In genomic region chr17:7240375-7240774, GRCh38 we compare ENCODE assay signal across 8 cellular contexts. TPM values are rescaled to one million over a fixed set of nuclear protein-coding genes. Genes with fewer than 3 reads are reported as not detected.
DNase-seq lines count a peak whose midpoint lies in the region; ATAC-seq and TF ChIP-seq lines count a peak whose summit lies in the region.

No MANE protein-coding gene starts in this region.

- H3K4me3 ChIP-seq in SK-N-SH (ENCODE audit: low read depth in 2 of 2, low read length in 1 of 2) = peak overlapping the region; percentile 36 to 80; a peak in 3 of 4 replicates
- no peak overlapping the region for H3K4me3 ChIP-seq in WERI-Rb-1 (ENCODE audit: low read depth, low read length)
- H3K4me3 ChIP-seq in stomach = peak overlapping the region; percentile 15 to 97 (median 82)

- ATAC-seq in SK-N-SH treated with all-trans-retinoic acid at 6 μM for 48 hours = no peak
- ATAC-seq in HG02571 (IDR thresholded peaks at IDR 0.05; ENCODE audit: unreplicated experiment) = no peak

- peak overlapping the region; percentile 20 to 99; a peak in 3 of 4 replicates for H3K27ac ChIP-seq in SK-N-SH (ENCODE audit: low read depth in 2 of 2, low read length in 1 of 2)
- peak overlapping the region; percentile 27 for H3K27ac ChIP-seq in WERI-Rb-1
- peak overlapping the region; percentile 9 to 99 (median 97) for H3K27ac ChIP-seq in stomach

- H3K27ac Mint-ChIP-seq in glutamatergic neuron (ENCODE audit: unreplicated experiment) = peak overlapping the region; percentile 100

- H3K9me3 ChIP-seq in SK-N-SH (no peaks in the 10 kb centered on the region), WERI-Rb-1 (ENCODE audit: severe bottlenecking) (no peaks in the 10 kb centered on the region), stomach (no peaks in the 10 kb centered on the region)

- peaks cover 36% of the 10 kb centered on the region for H3K27me3 Mint-ChIP-seq in glutamatergic neuron (ENCODE audit: unreplicated experiment)

- H3K36me3 Mint-ChIP-seq in glutamatergic neuron (ENCODE audit: unreplicated experiment) = peaks cover 15% of the 10 kb centered on the region

- H3K4me3 Mint-ChIP-seq in glutamatergic neuron (ENCODE audit: unreplicated experiment) = peak overlapping the region; percentile 99

- TF ChIP-seq EP300 in SK-N-SH (IDR thresholded peaks at IDR 0.05; ENCODE audit: borderline replicate concordance in 1 of 2, low read depth in 1 of 2, low read length in 1 of 2) (no peak), stomach (IDR thresholded peaks at IDR 0.05) (no peak)

- peaks cover 66% of the 10 kb centered on the region for H3K79me2 ChIP-seq in SK-N-SH (ENCODE audit: insufficient read depth)

- TF ChIP-seq POLR2A in stomach (IDR thresholded peaks at IDR 0.05) = no peak

- 37% methylated on average over 4 of the region's 4 CpGs for WGBS in SK-N-SH (ENCODE audit: low lambda C conversion rate)
- WGBS in stomach, 5 donors = 56 to 72% (median 61%) methylated on average over 4 of the region's 4 CpGs

- peak overlapping the region; percentile 97; the same call in 1 of the 2 replicates for H3K9ac ChIP-seq in SK-N-SH

- no peak for TF ChIP-seq CTCF in SK-N-SH (IDR thresholded peaks at IDR 0.05)
- TF ChIP-seq CTCF in WERI-Rb-1 (IDR thresholded peaks at IDR 0.05; ENCODE audit: low read depth, low read length) = no peak
- no peak for TF ChIP-seq CTCF in glutamatergic neuron (IDR thresholded peaks at IDR 0.05; ENCODE audit: partially characterized antibody, unreplicated experiment)
- no peak for TF ChIP-seq CTCF in stomach (IDR thresholded peaks at IDR 0.05)

- H3K36me3 ChIP-seq in SK-N-SH (replicated peaks in 1 of 2; ENCODE audit: control insufficient read depth in 1 of 2, insufficient read depth in 2 of 2, low read length in 1 of 2) (peaks cover 28 to 46% of the 10 kb centered on the region in 2 experiments), WERI-Rb-1 (peaks cover 71% of the 10 kb centered on the region), stomach (peaks cover 29 to 49% (median 45%) of the 10 kb centered on the region in 4 donors)

- no peak for DNase-seq in SK-N-SH
- no peak for DNase-seq in WERI-Rb-1
- no peak for DNase-seq in glutamatergic neuron
- DNase-seq in stomach = no peak
- no peak for DNase-seq in effector CD8-positive, alpha-beta T cell (lab: John Stamatoyannopoulos, UW)
- DNase-seq in T-helper 9 cell = no peak

- POLR2A ChIA-PET in SK-N-SH (lab: Yijun Ruan, JAX) = interaction anchor here (1.0 to 1.6 kb wide), 4 partner anchors 9 to 89 kb away, joined by 3 to 7 read pairs (median 3); partner anchors contain the start of genes ACADVL, CTDNEP1, DLG4 and ELP5

- TF ChIP-seq RAD21 in SK-N-SH (IDR thresholded peaks at IDR 0.05; ENCODE audit: low read length) = no peak

- peak overlapping the region; percentile 79 for H3K4me2 ChIP-seq in SK-N-SH

- H3K9me2 ChIP-seq in SK-N-SH = no peaks in the 10 kb centered on the region

- no peaks in the 10 kb centered on the region for H3K27me3 ChIP-seq in SK-N-SH (ENCODE audit: insufficient read depth)
- H3K27me3 ChIP-seq in WERI-Rb-1 (ENCODE audit: insufficient read depth, low read depth, severe bottlenecking) = no peaks in the 10 kb centered on the region
- H3K27me3 ChIP-seq in stomach = no peaks in the 10 kb centered on the region

- no peak overlapping the region for H2AFZ ChIP-seq in SK-N-SH (ENCODE audit: low read depth)

- intact Hi-C loops in stomach (cut with DNase I; ENCODE audit: low total_unique reads) = no loop called here

- H3K4me1 ChIP-seq in SK-N-SH (ENCODE audit: control insufficient read depth in 1 of 2, insufficient read depth in 2 of 2, low read depth in 1 of 2, low read length in 1 of 2) = peaks cover 28 to 33% of the 10 kb centered on the region in 2 experiments
- H3K4me1 ChIP-seq in stomach = peaks cover 31 to 55% (median 48%) of the 10 kb centered on the region in 4 donors

- peaks cover 59% of the 10 kb centered on the region for H3F3A ChIP-seq in SK-N-SH (replicated peaks; ENCODE audit: insufficient read depth)

- CTCF ChIA-PET in SK-N-SH (lab: Yijun Ruan, JAX) = interaction anchor here (0.7 to 5.6 kb wide), 3 partner anchors 20 to 56 kb away, joined by 4 to 35 read pairs (median 26); partner anchors contain the start of genes ACADVL and DLG4

- H3K9me3 Mint-ChIP-seq in glutamatergic neuron (ENCODE audit: unreplicated experiment) = peaks cover 39% of the 10 kb centered on the region

- peaks cover 7% of the 10 kb centered on the region; the same call in 1 of the 2 replicates for H4K20me1 ChIP-seq in SK-N-SH (ENCODE audit: insufficient read depth)

- H3K4me1 Mint-ChIP-seq in glutamatergic neuron (ENCODE audit: low read depth, unreplicated experiment) = peaks cover 23% of the 10 kb centered on the region

TF ChIP-seq in SK-N-SH, 30 proteins besides CTCF, POLR2A, EP300 and RAD21:
- TF ChIP-seq CHD2 (IDR thresholded peaks at IDR 0.05; ENCODE audit: low read length, partially characterized antibody) (no peak), TCF12 (IDR thresholded peaks at IDR 0.05) (no peak), FOSL2 (IDR thresholded peaks at IDR 0.05; ENCODE audit: borderline replicate concordance, low read depth) (no peak)
TF ChIP-seq in SK-N-SH: peak in this region for 0.

TF ChIP-seq in SK-N-SH treated with all-trans-retinoic acid at 6 μM for 48 hours, 23 proteins besides CTCF, POLR2A, EP300 and RAD21 (continues in another document):
- TF ChIP-seq PPARA (CRISPR knock-in tag; IDR thresholded peaks at IDR 0.05; ENCODE audit: borderline replicate concordance) (no peak), CSDC2 (CRISPR knock-in tag; IDR thresholded peaks at IDR 0.05) (no peak), ZC3H10 (CRISPR knock-in tag; IDR thresholded peaks at IDR 0.05) (no peak), BACH2 (CRISPR knock-in tag; IDR thresholded peaks at IDR 0.05; ENCODE audit: borderline replicate concordance) (no peak), OSR1 (CRISPR knock-in tag; IDR thresholded peaks at IDR 0.05) (no peak), ESRRG (CRISPR knock-in tag; IDR thresholded peaks at IDR 0.05) (no peak), TCF4 (CRISPR knock-in tag; IDR thresholded peaks at IDR 0.05; ENCODE audit: borderline replicate concordance) (no peak), ZNF8 (CRISPR knock-in tag; IDR thresholded peaks at IDR 0.05) (no peak), TSHZ2 (CRISPR knock-in tag; IDR thresholded peaks at IDR 0.05) (no peak)

RNA-seq across cellular contexts. Expression of gene PHF23, which starts 1.1 kb away (rescaled TPM):
- polyA plus RNA-seq in SK-N-SH (2012; rRNA removed) = 53.3 and 58.5 TPM in 2 replicates
- polyA plus RNA-seq in SK-N-SH (2012; cell fraction: cytosol; rRNA removed) = 47.9 and 57.2 TPM in 2 replicates
- polyA plus RNA-seq in SK-N-SH (2012; cell fraction: nucleus; rRNA removed) = 45.2 and 50.5 TPM in 2 replicates
- total RNA-seq in glutamatergic neuron (ENCODE audit: unreplicated experiment) = 72.3 TPM
- total RNA-seq in stomach = 10 to 100 TPM in 3 of 5 donors, 1 to 10 TPM in 2; 5.2 to 26.2 (median 14.0) TPM
- 10 to 100 TPM; 21.3 to 27.2 (median 21.5) TPM for polyA plus RNA-seq in stomach

RNA-seq across cellular contexts. Expression of gene GABARAP, which starts 1.9 kb away (rescaled TPM):
- polyA plus RNA-seq in SK-N-SH (2012; rRNA removed) (585 and 637 TPM in 2 replicates), stomach (1,000 to 10,000 TPM in 1 of 3 donors, 100 to 1,000 TPM in 2; 773 to 1,252 (median 934) TPM)
- polyA plus RNA-seq in SK-N-SH (2012; cell fraction: cytosol; rRNA removed) = 741 and 785 TPM in 2 replicates
- polyA plus RNA-seq in SK-N-SH (2012; cell fraction: nucleus; rRNA removed) = 215 and 225 TPM in 2 replicates
- total RNA-seq in glutamatergic neuron (ENCODE audit: unreplicated experiment) (908 TPM), stomach (100 to 1,000 TPM; 111 to 419 (median 206) TPM)

RNA-seq across cellular contexts. Expression of gene DVL2, which starts 6.1 kb away (rescaled TPM):
- polyA plus RNA-seq in SK-N-SH (2012; rRNA removed) (6.9 and 8.3 TPM in 2 replicates), stomach (10 to 100 TPM; 12.1 to 14.5 (median 14.5) TPM)
- 4.9 and 7.1 TPM in 2 replicates for polyA plus RNA-seq in SK-N-SH (2012; cell fraction: cytosol; rRNA removed)
- 17.8 and 26.4 TPM in 2 replicates for polyA plus RNA-seq in SK-N-SH (2012; cell fraction: nucleus; rRNA removed)
- total RNA-seq in glutamatergic neuron (ENCODE audit: unreplicated experiment) (79.1 TPM), stomach (100 to 1,000 TPM in 1 of 5 donors, 10 to 100 TPM in 4; 16.9 to 114 (median 19.7) TPM)

RNA-seq across cellular contexts. Expression of gene CTDNEP1, which starts 11.2 kb away (rescaled TPM):
- polyA plus RNA-seq in SK-N-SH (2012; rRNA removed) = 111 and 124 TPM in 2 replicates
- polyA plus RNA-seq in SK-N-SH (2012; cell fraction: cytosol; rRNA removed) = 81.9 and 124 TPM in 2 replicates
- 60.7 and 80.6 TPM in 2 replicates for polyA plus RNA-seq in SK-N-SH (2012; cell fraction: nucleus; rRNA removed)
- 185 TPM for total RNA-seq in glutamatergic neuron (ENCODE audit: unreplicated experiment)
- total RNA-seq in stomach = 10 to 100 TPM; 23.9 to 82.8 (median 54.0) TPM
- 10 to 100 TPM; 71.8 to 85.1 (median 75.9) TPM for polyA plus RNA-seq in stomach

RNA-seq across cellular contexts. Expression of gene ELP5, which starts 11.6 kb away (rescaled TPM):
- polyA plus RNA-seq in SK-N-SH (2012; rRNA removed) (45.4 and 52.1 TPM in 2 replicates), stomach (10 to 100 TPM; 24.4 to 45.2 (median 28.5) TPM)
- polyA plus RNA-seq in SK-N-SH (2012; cell fraction: cytosol; rRNA removed) = 38.4 and 41.3 TPM in 2 replicates
- polyA plus RNA-seq in SK-N-SH (2012; cell fraction: nucleus; rRNA removed) = 51.3 and 60.7 TPM in 2 replicates
- total RNA-seq in glutamatergic neuron (ENCODE audit: unreplicated experiment) (34.1 TPM), stomach (10 to 100 TPM in 3 of 5 donors, 1 to 10 TPM in 1, not detected in 1; 8.4 to 19.5 (median 13.6) TPM)

Comparison
In these comparisons a context has a peak if more than half of its experiments do, and no peak if none do; other contexts are left out.
1. H3K27ac ChIP-seq: peak in every context shown above with its lines; median percentile 97 in stomach; 60 in SK-N-SH; 27 in WERI-Rb-1.